In the genomic region with DNA sequence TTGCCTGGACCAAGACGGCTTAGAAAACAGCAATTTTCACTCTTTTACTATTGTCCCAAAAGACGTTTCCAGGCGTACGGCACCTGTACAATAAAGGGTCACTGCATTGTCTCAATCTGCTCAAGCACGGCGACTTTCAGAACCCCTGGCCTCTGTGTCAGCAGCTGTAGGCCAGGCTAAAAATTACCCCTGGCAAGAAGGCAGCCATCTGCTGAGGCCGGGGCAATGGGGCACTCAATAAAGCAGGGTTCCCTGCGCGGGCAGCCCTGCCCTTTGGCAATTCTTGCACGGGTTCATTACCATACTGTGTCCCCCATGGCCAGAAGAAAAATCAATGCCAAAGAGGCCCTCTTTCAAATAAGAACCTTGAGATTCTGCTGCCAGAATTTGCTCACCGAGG, we compare ENCODE assay signal across 20 cellular contexts. TPM values are rescaled to one million over a fixed set of nuclear protein-coding genes. Genes with fewer than 3 reads are reported as not detected.
DNase-seq lines count a peak whose midpoint lies in the region; ATAC-seq and TF ChIP-seq lines count a peak whose summit lies in the region.
"Had no signal": no experiment of that assay in that cellular context is flagged by ENCODE, and none has a peak within 500 bp of the region (broad histone marks: within the 10 kb centered on the region; RNA-seq: fewer than 3 reads in every experiment).

No MANE protein-coding gene starts in this region.

- DNase-seq in DMS 273 (lab: John Stamatoyannopoulos, UW; ENCODE audit: unreplicated experiment) (peak; percentile 50), DMS 273 treated with DMSO at 0.1 percent for 48 hours (lab: John Stamatoyannopoulos, UW) (no peak), endodermal cell (no peak), retina (peak; percentile 45), mesothelial cell of epicardium (ENCODE audit: low spot score in 2 of 2, unreplicated experiment in 2 of 2) (no peak)
- DNase-seq: activated CD4-positive, alpha-beta T cell treated with anti-CD3 and anti-CD28 coated beads for 48 hours; activated T-cell treated with anti-CD3 and anti-CD28 coated beads, Interleukin-2, amount 50 U/mL, for 4 hours; BE2C; body of pancreas; DMS53; NCI-H82; ovary; SK-N-SH; substantia nigra had no signal

- H4K20me1 ChIP-seq in KMS-11 (ENCODE audit: insufficient read depth), result no peaks in the 10 kb centered on the region

- H3K4me1 ChIP-seq in KMS-11 (ENCODE audit: low read depth, poor library complexity, severe bottlenecking), result peaks cover 46% of the 10 kb centered on the region
- peaks cover 19% of the 10 kb centered on the region for H3K4me1 ChIP-seq in endodermal cell (ENCODE audit: control insufficient read depth, insufficient read depth, low read length)

- H3K27ac ChIP-seq in KMS-11, result peak overlapping the region; percentile 99
- peak overlapping the region; percentile 69 for H3K27ac ChIP-seq in endodermal cell (ENCODE audit: low read depth, low read length)
- H3K27ac ChIP-seq: 22Rv1, body of pancreas, gastroesophageal sphincter, ovary had no signal

- H3K4me1 Mint-ChIP-seq in endodermal cell (peaks cover 81% of the 10 kb centered on the region), mesothelial cell of epicardium (peaks cover 26% of the 10 kb centered on the region)

- peak overlapping the region; percentile 37 for H3K4me2 ChIP-seq in KMS-11
- H3K4me2 ChIP-seq: SK-N-SH had no signal

- H2AFZ ChIP-seq in KMS-11 (ENCODE audit: low read depth), result no peak overlapping the region

- H3K4me3 ChIP-seq in KMS-11 (IDR thresholded peaks at IDR 0.05; ENCODE audit: insufficient read depth, low read depth, low read length) (no peak overlapping the region), endodermal cell (ENCODE audit: low read length) (no peak overlapping the region)
- H3K4me3 ChIP-seq: body of pancreas, gastroesophageal sphincter, ovary had no signal

- no peaks in the 10 kb centered on the region for H3K36me3 ChIP-seq in KMS-11 (ENCODE audit: insufficient read depth)
- no peaks in the 10 kb centered on the region for H3K36me3 ChIP-seq in endodermal cell (ENCODE audit: control insufficient read depth, insufficient read depth, low read length)
- H3K36me3 ChIP-seq: BE2C, gastroesophageal sphincter, ovary had no signal

- peak overlapping the region; percentile 35 for H3K27ac Mint-ChIP-seq in endodermal cell
- H3K27ac Mint-ChIP-seq in mesothelial cell of epicardium, result no peak overlapping the region

- ATAC-seq in HG02840 (IDR thresholded peaks at IDR 0.05; ENCODE audit: low FRiP score, unreplicated experiment), result no peak
- no peak for ATAC-seq in HG03175 (IDR thresholded peaks at IDR 0.05; ENCODE audit: unreplicated experiment)
- ATAC-seq: activated T-cell treated with anti-CD3 and anti-CD28 coated beads, Interleukin-2, amount 50 U/mL, for 4 hours; body of pancreas; gastroesophageal sphincter had no signal

- H3K79me2 ChIP-seq in KMS-11 (ENCODE audit: insufficient read depth, low read depth), result peaks cover 86% of the 10 kb centered on the region

- H3K4me3 Mint-ChIP-seq in endodermal cell, result no peak overlapping the region
- no peak overlapping the region for H3K4me3 Mint-ChIP-seq in mesothelial cell of epicardium
- H3K4me3 Mint-ChIP-seq: activated naive CD4-positive, alpha-beta T cell treated with anti-CD3 and anti-CD28 coated beads, Interleukin-2, amount 50 U/mL, for 24 hours; activated T-cell treated with anti-CD3 and anti-CD28 coated beads, Interleukin-2, amount 50 U/mL, for 4 hours had no signal

- H3K9ac ChIP-seq in KMS-11 (peak overlapping the region; percentile 69; the same call in 1 of the 2 replicates), endodermal cell (ENCODE audit: extremely low read depth, low read length, poor library complexity, severe bottlenecking) (no peak overlapping the region)
- H3K9ac ChIP-seq: SK-N-SH had no signal

- 92 to 94% methylated on average over 11 of the region's 11 CpGs for WGBS in endodermal cell (ENCODE audit: insufficient coverage in 1 of 2, insufficient read length in 1 of 2), 2 experiments

- no peaks in the 10 kb centered on the region for H3K27me3 ChIP-seq in KMS-11 (ENCODE audit: insufficient read depth, low read depth)
- no peaks in the 10 kb centered on the region for H3K27me3 ChIP-seq in endodermal cell (ENCODE audit: control insufficient read depth, insufficient read depth, low read length, poor library complexity, severe bottlenecking)
- H3K27me3 ChIP-seq: BE2C, body of pancreas, gastroesophageal sphincter, ovary had no signal

- H3K36me3 Mint-ChIP-seq in endodermal cell (ENCODE audit: low read depth), result no peaks in the 10 kb centered on the region
- H3K36me3 Mint-ChIP-seq in mesothelial cell of epicardium, result peaks cover 3% of the 10 kb centered on the region

- no peaks in the 10 kb centered on the region for H3K9me3 ChIP-seq in endodermal cell (ENCODE audit: control insufficient read depth, low read length)
- H3K9me3 ChIP-seq: BE2C, body of pancreas, gastroesophageal sphincter, ovary, SK-N-SH had no signal

- H3K27me3 Mint-ChIP-seq in endodermal cell (ENCODE audit: insufficient read depth), result no peaks in the 10 kb centered on the region
- H3K27me3 Mint-ChIP-seq in mesothelial cell of epicardium (ENCODE audit: low read depth), result no peaks in the 10 kb centered on the region
- H3K27me3 Mint-ChIP-seq: activated naive CD4-positive, alpha-beta T cell treated with anti-CD3 and anti-CD28 coated beads, Interleukin-2, amount 50 U/mL, for 24 hours had no signal

- no peaks in the 10 kb centered on the region for H3K9me3 Mint-ChIP-seq in endodermal cell
- no peaks in the 10 kb centered on the region for H3K9me3 Mint-ChIP-seq in mesothelial cell of epicardium
- H3K9me3 Mint-ChIP-seq: activated naive CD4-positive, alpha-beta T cell treated with anti-CD3 and anti-CD28 coated beads, Interleukin-2, amount 50 U/mL, for 24 hours; activated T-cell treated with anti-CD3 and anti-CD28 coated beads, Interleukin-2, amount 50 U/mL, for 4 hours had no signal

- TF ChIP-seq CTCF in KMS-11 (conservative IDR thresholded peaks at IDR 0.05; ENCODE audit: low read depth, low read length), result no peak
- TF ChIP-seq CTCF in endodermal cell (conservative IDR thresholded peaks at IDR 0.05), result no peak
- TF ChIP-seq CTCF in mesothelial cell of epicardium (IDR thresholded peaks at IDR 0.05; ENCODE audit: unreplicated experiment), result no peak

RNA-seq across cellular contexts. Expression of a gene that starts 52.1 kb away (rescaled TPM):
- total RNA-seq in endodermal cell, result 100 to 1,000 TPM; 115 to 125 TPM
- 109 TPM for polyA plus RNA-seq in endodermal cell (2013, experiment 1 of 2)
- 110 TPM for polyA plus RNA-seq in endodermal cell (2013, experiment 2 of 2)
- 85.4 to 92.1 TPM (median 88.4 TPM) in 3 replicates for total RNA-seq in mesothelial cell of epicardium

Comparison
In these comparisons a context has a peak if more than half of its experiments do, and no peak if none do; other contexts are left out.
1. DNase-seq: peak in DMS 273 (single experiment) and retina (single experiment); none in DMS 273 treated with DMSO at 0.1 percent for 48 hours (single experiment), endodermal cell (single experiment) and mesothelial cell of epicardium (0 of 2).